Comparison of ENCODE assay signal across 10 cellular contexts in the genomic region with DNA sequence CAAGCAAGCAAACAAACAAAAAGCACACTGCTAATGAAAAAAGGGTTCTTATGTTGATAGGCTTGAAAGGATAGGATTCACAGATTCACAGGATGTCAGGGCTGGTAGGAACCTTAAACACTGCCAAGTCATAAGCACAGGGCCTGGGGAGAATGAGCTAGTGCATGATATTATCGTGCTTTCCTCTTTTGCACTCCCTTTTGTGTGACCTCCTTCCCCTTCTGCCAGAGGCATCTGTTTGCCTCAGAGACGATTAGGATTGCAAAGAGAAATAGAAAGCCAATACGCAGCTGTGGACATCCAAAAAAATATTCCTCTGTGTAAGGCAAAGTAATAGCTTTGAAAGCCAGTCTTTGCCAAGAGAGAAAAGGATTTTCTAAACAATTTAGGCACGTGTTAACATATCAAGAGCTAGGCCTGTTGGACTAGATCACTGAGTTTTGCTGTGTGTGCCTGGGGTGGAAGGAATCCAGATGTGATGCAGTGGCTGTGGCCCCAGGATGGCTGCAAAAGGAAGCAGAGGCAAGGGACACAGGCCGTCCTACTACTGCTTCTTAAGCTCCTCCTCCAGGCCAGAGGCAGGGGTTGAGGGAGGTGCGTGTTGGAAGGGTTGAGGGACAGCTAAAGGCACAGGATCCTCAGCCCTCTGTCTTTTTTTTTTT. TPM values are rescaled to one million over a fixed set of nuclear protein-coding genes. Genes with fewer than 3 reads are reported as not detected.
A peak's percentile ranks its signal among the peaks of the same experiment; 100 is the strongest.
DNase-seq lines count a peak whose midpoint lies in the region; ATAC-seq and TF ChIP-seq lines count a peak whose summit lies in the region.
"Had no signal": no experiment of that assay in that cellular context is flagged by ENCODE, and none has a peak within 500 bp of the region (broad histone marks: within the 10 kb centered on the region; RNA-seq: fewer than 3 reads in every experiment).

No MANE protein-coding gene starts in this region.

- ATAC-seq in activated CD8-positive, alpha-beta memory T cell treated with anti-CD3 and anti-CD28 coated beads, Interleukin-2, amount 10 ng/mL, durations not matched to agents 7 days and 5 days, result no peak
- ATAC-seq in left lung, result peak; percentile 16
- no peak for ATAC-seq in HG03571 (IDR thresholded peaks at IDR 0.05; ENCODE audit: unreplicated experiment)
- no peak for ATAC-seq in T-cell (replicated peaks in 1 of 4)
- ATAC-seq: activated naive CD8-positive, alpha-beta T cell treated with anti-CD3 and anti-CD28 coated beads, Interleukin-2, amount 50 U/mL, for 24 hours had no signal

- peak overlapping the region; percentile 60 for H3K27ac Mint-ChIP-seq in activated CD8-positive, alpha-beta memory T cell treated with anti-CD3 and anti-CD28 coated beads, Interleukin-2, amount 10 ng/mL, durations not matched to agents 7 days and 5 days
- H3K27ac Mint-ChIP-seq in chondrocyte (ENCODE audit: unreplicated experiment), result peak overlapping the region; percentile 66
- peak overlapping the region in 1 of 2 donors; percentile 61 for H3K27ac Mint-ChIP-seq in T-cell
- H3K27ac Mint-ChIP-seq: activated naive CD8-positive, alpha-beta T cell treated with anti-CD3 and anti-CD28 coated beads, Interleukin-2, amount 50 U/mL, for 24 hours; B cell had no signal

- TF ChIP-seq CTCF in chondrocyte (IDR thresholded peaks at IDR 0.05) (no peak), left lung (IDR thresholded peaks at IDR 0.05) (no peak), uterus (IDR thresholded peaks at IDR 0.05) (no peak)

- DNase-seq in activated CD8-positive, alpha-beta memory T cell treated with anti-CD3 and anti-CD28 coated beads, Interleukin-2, amount 10 ng/mL, durations not matched to agents 7 days and 5 days, result no peak
- DNase-seq in activated CD8-positive, alpha-beta memory T cell treated with anti-CD3 and anti-CD28 coated beads, Interleukin-2, amount 50 U/mL, for 48 hours, result no peak
- DNase-seq in chondrocyte (ENCODE audit: low spot score) (no peak), left lung (peak in 1 of 2 donors; percentile 40), uterus (peak; percentile 66 to 68), T-cell (no peak)
- no peak for DNase-seq in stimulated activated CD4-positive, alpha-beta T cell treated with anti-CD3 and anti-CD28 coated beads, Interleukin-4, amount 100 ng/mL, for 4 hours
- DNase-seq: activated naive CD8-positive, alpha-beta T cell treated with anti-CD3 and anti-CD28 coated beads, Interleukin-2, amount 50 U/mL, for 24 hours had no signal

- H3K4me1 ChIP-seq in left lung (peaks cover 3 to 15% of the 10 kb centered on the region in 2 donors), uterus (peaks cover 0 to 19% of the 10 kb centered on the region in 2 donors)

- H3K36me3 ChIP-seq in left lung (no peaks in the 10 kb centered on the region), uterus (no peaks in the 10 kb centered on the region)

- H3K27me3 Mint-ChIP-seq in activated CD8-positive, alpha-beta memory T cell treated with anti-CD3 and anti-CD28 coated beads, Interleukin-2, amount 10 ng/mL, durations not matched to agents 7 days and 5 days, result peaks cover 9% of the 10 kb centered on the region
- H3K27me3 Mint-ChIP-seq in chondrocyte (ENCODE audit: low read depth) (peaks cover 3% of the 10 kb centered on the region), T-cell (no peaks in the 10 kb centered on the region)

- H3K9me3 ChIP-seq in left lung, result no peaks in the 10 kb centered on the region
- H3K9me3 ChIP-seq in uterus, result no peaks in the 10 kb centered on the region

- CTCF ChIA-PET in activated CD8-positive, alpha-beta memory T cell treated with anti-CD3 and anti-CD28 coated beads, Interleukin-2, amount 10 ng/mL, durations not matched to agents 7 days and 5 days (lab: Charles Lee), result interaction anchor here (0.7 to 3.1 kb wide), 4 partner anchors 26 to 966 kb away, joined by 3 to 28 read pairs (median 3); no protein-coding TSS in a partner anchor
- CTCF ChIA-PET in T-cell (lab: Charles Lee), result no interaction called here

- H3K27ac ChIP-seq in left lung (peak overlapping the region; percentile 20 to 73), uterus (peak overlapping the region; percentile 84 to 86)

- H3K4me3 Mint-ChIP-seq in activated CD8-positive, alpha-beta memory T cell treated with anti-CD3 and anti-CD28 coated beads, Interleukin-2, amount 10 ng/mL, durations not matched to agents 7 days and 5 days, result no peak overlapping the region
- no peak overlapping the region for H3K4me3 Mint-ChIP-seq in chondrocyte (ENCODE audit: unreplicated experiment)
- no peak overlapping the region for H3K4me3 Mint-ChIP-seq in T-cell
- H3K4me3 Mint-ChIP-seq: activated naive CD8-positive, alpha-beta T cell treated with anti-CD3 and anti-CD28 coated beads, Interleukin-2, amount 50 U/mL, for 24 hours; B cell had no signal

- POLR2A ChIA-PET in T-cell (lab: Charles Lee), result no interaction called here

- peaks cover 20% of the 10 kb centered on the region for H3K4me1 Mint-ChIP-seq in activated CD8-positive, alpha-beta memory T cell treated with anti-CD3 and anti-CD28 coated beads, Interleukin-2, amount 10 ng/mL, durations not matched to agents 7 days and 5 days
- peaks cover 22% of the 10 kb centered on the region for H3K4me1 Mint-ChIP-seq in chondrocyte (ENCODE audit: low read depth)
- H3K4me1 Mint-ChIP-seq in T-cell, result peaks cover 14 to 25% (median 23%) of the 10 kb centered on the region in 3 donors

- H3K36me3 Mint-ChIP-seq in activated CD8-positive, alpha-beta memory T cell treated with anti-CD3 and anti-CD28 coated beads, Interleukin-2, amount 10 ng/mL, durations not matched to agents 7 days and 5 days, result peaks cover 2% of the 10 kb centered on the region
- no peaks in the 10 kb centered on the region for H3K36me3 Mint-ChIP-seq in chondrocyte (ENCODE audit: low read depth)
- H3K36me3 Mint-ChIP-seq in T-cell, result no peaks in the 10 kb centered on the region

- H3K9me3 Mint-ChIP-seq in activated CD8-positive, alpha-beta memory T cell treated with anti-CD3 and anti-CD28 coated beads, Interleukin-2, amount 10 ng/mL, durations not matched to agents 7 days and 5 days (ENCODE audit: low read depth), result no peaks in the 10 kb centered on the region
- H3K9me3 Mint-ChIP-seq in chondrocyte (ENCODE audit: low read depth), result peaks cover 5% of the 10 kb centered on the region
- H3K9me3 Mint-ChIP-seq in T-cell, result no peaks in the 10 kb centered on the region
- H3K9me3 Mint-ChIP-seq: activated naive CD8-positive, alpha-beta T cell treated with anti-CD3 and anti-CD28 coated beads, Interleukin-2, amount 50 U/mL, for 24 hours had no signal

- no peaks in the 10 kb centered on the region for H3K27me3 ChIP-seq in left lung
- H3K27me3 ChIP-seq in uterus, result no peaks in the 10 kb centered on the region

- H3K4me3 ChIP-seq in left lung (no peak overlapping the region), uterus (no peak overlapping the region)

- intact Hi-C loops in left lung (cut with DNase I) (no loop called here), uterus (cut with DNase I; ENCODE audit: low total_unique reads) (no loop called here)

- TF ChIP-seq POLR2A in uterus (IDR thresholded peaks at IDR 0.05), result no peak

RNA-seq across cellular contexts. Expression of a gene that starts 30.6 kb away (rescaled TPM):
- total RNA-seq in activated CD8-positive, alpha-beta memory T cell treated with anti-CD3 and anti-CD28 coated beads, Interleukin-2, amount 10 ng/mL, durations not matched to agents 7 days and 5 days, result not detected
- total RNA-seq in chondrocyte (0.17 to 0.38 TPM in 2 of 3 replicates, not detected in the other), left lung (under 1 TPM in 1 of 2 donors, not detected in 1; 0.23 TPM), uterus (1 to 10 TPM; 1.0 to 2.4 (median 1.7) TPM), T-cell (not detected)
- total RNA-seq: B cell had no signal

Comparison
In these comparisons a context has a peak if more than half of its experiments do, and no peak if none do; other contexts are left out.
1. DNase-seq: peak in uterus (2 of 2); none in activated CD8-positive, alpha-beta memory T cell treated with anti-CD3 and anti-CD28 coated beads, Interleukin-2, amount 10 ng/mL, durations not matched to agents 7 days and 5 days (single experiment), activated CD8-positive, alpha-beta memory T cell treated with anti-CD3 and anti-CD28 coated beads, Interleukin-2, amount 50 U/mL, for 48 hours (single experiment), chondrocyte (single experiment), T-cell (0 of 34) and stimulated activated CD4-positive, alpha-beta T cell treated with anti-CD3 and anti-CD28 coated beads, Interleukin-4, amount 100 ng/mL, for 4 hours (0 of 2).